Comparison of ENCODE assay signal across 8 cellular contexts in genomic region chr5:79612667-79613190, GRCh38. TPM values are rescaled to one million over a fixed set of nuclear protein-coding genes. Genes with fewer than 3 reads are reported as not detected.
DNase-seq lines count a peak whose midpoint lies in the region; ATAC-seq and TF ChIP-seq lines count a peak whose summit lies in the region.

No MANE protein-coding gene starts in this region.

- peaks cover 19 to 32% (median 30%) of the 10 kb centered on the region in 3 donors for H3K4me1 Mint-ChIP-seq in IgD-negative memory B cell

- H3K27ac Mint-ChIP-seq in IgD-negative memory B cell, result peak overlapping the region; percentile 96 to 100 (median 99)

- ATAC-seq in GM19438 (IDR thresholded peaks at IDR 0.05; ENCODE audit: low read depth, unreplicated experiment) (peak; percentile 24), omental fat pad (ENCODE audit: low FRiP score) (no peak)

- DNase-seq in AG04449 (ENCODE audit: low read depth, low spot score) (no peak), astrocyte of the cerebellum (ENCODE audit: low read depth) (no peak), omental fat pad (ENCODE audit: low spot score) (no peak), putamen (ENCODE audit: low spot score) (no peak)

- POLR2A ChIA-PET in AG04449 (lab: Yijun Ruan, JAX), result interaction anchor here (0.6 kb wide), 1 partner anchor 25 kb away, joined by 8 read pairs; no protein-coding TSS in a partner anchor

- TF ChIP-seq CTCF in AG04449 (IDR thresholded peaks at IDR 0.05; ENCODE audit: insufficient read depth, low read length, missing control alignments), result no peak
- TF ChIP-seq CTCF in astrocyte of the cerebellum (IDR thresholded peaks at IDR 0.05; ENCODE audit: low read depth, low read length, missing control alignments), result no peak
- no peak for TF ChIP-seq CTCF in omental fat pad (IDR thresholded peaks at IDR 0.05)

- H3K36me3 Mint-ChIP-seq in IgD-negative memory B cell, result peaks cover 12% of the 10 kb centered on the region

- no peaks in the 10 kb centered on the region for H3K9me3 ChIP-seq in thymus (ENCODE audit: control insufficient read depth)

- H3K4me3 Mint-ChIP-seq in IgD-negative memory B cell, result peak overlapping the region; percentile 95 to 99 (median 98)

- CTCF ChIA-PET in AG04449 (lab: Yijun Ruan, JAX), result interaction anchor here (1.3 kb wide), 1 partner anchor 588 kb away, joined by 4 read pairs; no protein-coding TSS in a partner anchor

- WGBS in thymus, result under 1% methylated on average over 24 of the region's 24 CpGs

- H3K27ac ChIP-seq in layer of hippocampus (ENCODE audit: low read depth, low read length) (peak overlapping the region; percentile 66), thymus (ENCODE audit: low read depth) (peak overlapping the region; percentile 98)

- no peaks in the 10 kb centered on the region for H3K27me3 ChIP-seq in layer of hippocampus (ENCODE audit: control insufficient read depth, insufficient read depth, low read length)
- H3K27me3 ChIP-seq in thymus (ENCODE audit: control insufficient read depth, insufficient read depth), result no peaks in the 10 kb centered on the region

- peaks cover 10% of the 10 kb centered on the region for H3K36me3 ChIP-seq in thymus (ENCODE audit: control insufficient read depth, insufficient read depth)

- in situ Hi-C loops in astrocyte of the cerebellum (cut with HindIII; ENCODE audit: low sequenced_read_pairs), result no loop called here

- H3K9me3 Mint-ChIP-seq in IgD-negative memory B cell, result peaks cover 3 to 11% (median 3%) of the 10 kb centered on the region in 3 donors

- H3K27me3 Mint-ChIP-seq in IgD-negative memory B cell, result no peaks in the 10 kb centered on the region

- peaks cover 4% of the 10 kb centered on the region for H3K4me1 ChIP-seq in thymus (ENCODE audit: control insufficient read depth, insufficient read depth, low read length)

- H3K4me3 ChIP-seq in AG04449 (ENCODE audit: low read depth, low read length), result peak overlapping the region; percentile 85
- peak overlapping the region; percentile 96 for H3K4me3 ChIP-seq in astrocyte of the cerebellum (ENCODE audit: low read depth, low read length)
- H3K4me3 ChIP-seq in thymus (ENCODE audit: low read length), result peak overlapping the region; percentile 65

RNA-seq across cellular contexts. Expression of gene TENT2, which starts 0.5 kb away (rescaled TPM):
- polyA plus RNA-seq in IgD-negative memory B cell (55.8 TPM), thymus (66.8 TPM)
- 10 to 100 TPM; 49.2 to 90.2 (median 76.6) TPM for total RNA-seq in omental fat pad
